In the genomic region with DNA sequence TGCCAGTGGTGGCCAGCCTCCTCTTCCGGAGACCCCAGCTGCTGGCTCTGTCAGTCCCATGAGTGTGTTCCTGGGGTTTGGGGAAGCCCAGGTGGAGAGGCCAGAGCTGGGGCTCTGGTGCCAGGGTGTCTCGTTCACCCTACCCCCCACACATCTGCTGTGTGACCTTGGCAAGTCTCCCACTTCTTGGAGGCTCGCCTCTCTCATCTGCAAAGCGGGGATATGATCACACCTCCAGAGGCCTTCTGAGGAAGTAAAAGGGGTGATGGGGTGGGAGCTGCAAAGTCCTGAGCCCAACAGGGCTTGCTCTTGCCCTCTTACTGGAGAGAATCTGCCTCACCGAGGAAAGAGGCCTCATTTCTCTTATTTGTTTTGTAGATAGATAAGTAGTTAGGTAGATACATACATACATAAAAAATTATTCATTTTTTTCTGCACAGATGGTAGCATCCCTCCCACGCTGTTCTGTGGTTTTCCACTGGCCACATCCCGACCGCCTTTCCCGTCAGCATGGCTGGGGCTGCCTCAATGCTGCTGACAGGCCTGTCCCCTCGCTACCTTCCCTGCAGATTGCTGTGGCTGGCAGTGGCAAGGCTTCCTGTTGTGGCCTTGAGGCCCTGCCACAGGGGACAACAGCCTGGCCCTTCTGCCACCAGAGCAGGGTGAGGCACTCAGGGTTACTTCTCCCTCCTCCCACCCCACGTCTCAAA, we compare ENCODE assay signal across 8 cellular contexts. TPM values are rescaled to one million over a fixed set of nuclear protein-coding genes. Genes with fewer than 3 reads are reported as not detected.
A peak's percentile ranks its signal among the peaks of the same experiment; 100 is the strongest.
DNase-seq lines count a peak whose midpoint lies in the region; ATAC-seq and TF ChIP-seq lines count a peak whose summit lies in the region.

No MANE protein-coding gene starts in this region.

- TF ChIP-seq POLR2A in IMR-90 (IDR thresholded peaks at IDR 0.05; ENCODE audit: low read depth, low read length), result no peak

- no peak overlapping the region for H3K9ac ChIP-seq in IMR-90 (ENCODE audit: low read depth, low read length)

- H3K79me1 ChIP-seq in IMR-90 (ENCODE audit: low read depth in 1 of 2, low read length in 2 of 2), result no peaks in the 10 kb centered on the region

- no peaks in the 10 kb centered on the region for H3K9me3 ChIP-seq in IMR-90 (ENCODE audit: control insufficient read depth, insufficient read depth, low read length)

- H2AK5ac ChIP-seq in IMR-90 (ENCODE audit: low read depth, low read length), result no peak overlapping the region

- H3K56ac ChIP-seq in IMR-90 (ENCODE audit: extremely low read depth, insufficient read depth, low read length), result no peak overlapping the region

- ATAC-seq in IMR-90 (ENCODE audit: low read depth), result no peak
- no peak for ATAC-seq in GM21619 (IDR thresholded peaks at IDR 0.05; ENCODE audit: unreplicated experiment)

- POLR2A ChIA-PET in IMR-90 (lab: Charles Lee; ENCODE audit: unreplicated experiment), result no interaction called here

- intact Hi-C loops in IMR-90 (cut with micrococcal nuclease), result no loop called here
- intact Hi-C loops in cardiac septum (cut with DNase I), result no loop called here

- dilution Hi-C loops in IMR-90 (cut with HindIII; ENCODE audit: low sequenced_read_pairs, unreplicated experiment), result no loop called here

- H4K20me1 ChIP-seq in IMR-90 (ENCODE audit: insufficient read depth, low read length), result no peaks in the 10 kb centered on the region

- no peak overlapping the region for H3K4me3 ChIP-seq in IMR-90 (ENCODE audit: insufficient read depth, low read depth, low read length)

- no peak for TF ChIP-seq CTCF in IMR-90 (conservative IDR thresholded peaks at IDR 0.05; ENCODE audit: low read depth, low read length)

- no peaks in the 10 kb centered on the region; the same call in 1 of the 2 replicates for H3K9me1 ChIP-seq in IMR-90 (ENCODE audit: insufficient read depth, low read length)

- H2AFZ ChIP-seq in IMR-90 (replicated peaks; ENCODE audit: low read length, poor library complexity), result no peak overlapping the region

- no peak overlapping the region for H3K4ac ChIP-seq in IMR-90 (ENCODE audit: low read depth, low read length)

- no peaks in the 10 kb centered on the region for H3K4me1 ChIP-seq in IMR-90 (ENCODE audit: control insufficient read depth, insufficient read depth, low read length)

- H4K8ac ChIP-seq in IMR-90 (ENCODE audit: low read depth in 2 of 2, low read length in 2 of 2), result no peak overlapping the region

- no peaks in the 10 kb centered on the region for H3K36me3 ChIP-seq in IMR-90 (ENCODE audit: control insufficient read depth, insufficient read depth, low read length)

- no peak overlapping the region for H4K91ac ChIP-seq in IMR-90 (ENCODE audit: insufficient read depth, low read depth, low read length)

- peaks cover 59% of the 10 kb centered on the region for H3K27me3 ChIP-seq in IMR-90 (ENCODE audit: control insufficient read depth, insufficient read depth, low read length)

- no peak overlapping the region for H2AK9ac ChIP-seq in IMR-90 (replicated peaks; ENCODE audit: low read depth, low read length, poor library complexity)

- no peak overlapping the region for H4K5ac ChIP-seq in IMR-90 (ENCODE audit: low read depth, low read length)

- H2BK5ac ChIP-seq in IMR-90 (ENCODE audit: low read depth, low read length, poor library complexity, severe bottlenecking), result no peak overlapping the region

- H3K18ac ChIP-seq in IMR-90 (ENCODE audit: low read depth, low read length), result no peak overlapping the region

- TF ChIP-seq RAD21 in IMR-90 (IDR thresholded peaks at IDR 0.05; ENCODE audit: low read length), result no peak

- H3K27ac ChIP-seq in IMR-90 (ENCODE audit: insufficient read depth, low read length), result no peak overlapping the region
- H3K27ac ChIP-seq in angular gyrus (ENCODE audit: low read depth, low read length), result peak overlapping the region; percentile 80

- no peak overlapping the region for H2BK20ac ChIP-seq in IMR-90 (ENCODE audit: low read depth, low read length)

- BruUV-seq in IMR-90 (replicated peaks; lab: Mats Ljungman, UMichigan), result no TSS peak

- DNase-seq in IMR-90 (peak; percentile 32), T-helper 9 cell (peak; percentile 17), retina (no peak), H4 (ENCODE audit: low spot score) (no peak), cardiac septum (ENCODE audit: low spot score) (no peak)
- peak; percentile 11 to 62 (median 28) for DNase-seq in stimulated activated CD4-positive, alpha-beta T cell treated with anti-CD3 and anti-CD28 coated beads, TNF-alpha, amount 100 ng/mL, for 24 hours (ENCODE audit: low read depth in 3 of 3)

- no peak overlapping the region for H3K23ac ChIP-seq in IMR-90 (ENCODE audit: low read depth, low read length)

- H2BK120ac ChIP-seq in IMR-90 (ENCODE audit: low read depth, low read length), result no peak overlapping the region

- no peak overlapping the region for H3K14ac ChIP-seq in IMR-90 (replicated peaks; ENCODE audit: low read depth, low read length)

- in situ Hi-C loops in IMR-90 (cut with MboI; ENCODE audit: low sequenced_read_pairs), result no loop called here

- H3K4me2 ChIP-seq in IMR-90 (ENCODE audit: low read depth, low read length), result no peak overlapping the region

- 98% methylated on average over 5 of the region's 11 CpGs; no CpG with 5 or more reads in 1 of the 2 experiments for WGBS in IMR-90 (ENCODE audit: extremely low coverage in 2 of 2, insufficient read length in 1 of 2), 2 experiments

- H2BK15ac ChIP-seq in IMR-90 (ENCODE audit: low read depth, low read length), result no peak overlapping the region

- CTCF ChIA-PET in IMR-90 (lab: Yijun Ruan, JAX), result no interaction called here

TF ChIP-seq in IMR-90, 13 proteins besides CTCF, POLR2A, EP300 and RAD21:
- TF ChIP-seq, protein P1, sequence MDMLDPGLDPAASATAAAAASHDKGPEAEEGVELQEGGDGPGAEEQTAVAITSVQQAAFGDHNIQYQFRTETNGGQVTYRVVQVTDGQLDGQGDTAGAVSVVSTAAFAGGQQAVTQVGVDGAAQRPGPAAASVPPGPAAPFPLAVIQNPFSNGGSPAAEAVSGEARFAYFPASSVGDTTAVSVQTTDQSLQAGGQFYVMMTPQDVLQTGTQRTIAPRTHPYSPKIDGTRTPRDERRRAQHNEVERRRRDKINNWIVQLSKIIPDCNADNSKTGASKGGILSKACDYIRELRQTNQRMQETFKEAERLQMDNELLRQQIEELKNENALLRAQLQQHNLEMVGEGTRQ (IDR thresholded peaks at IDR 0.05; ENCODE audit: low read depth, low read length), result no peak
- no peak for TF ChIP-seq MAFK (IDR thresholded peaks at IDR 0.05; ENCODE audit: low read depth, low read length)
- no peak for TF ChIP-seq CHD1 (IDR thresholded peaks at IDR 0.05; ENCODE audit: low read depth, low read length)
- TF ChIP-seq, protein P2, sequence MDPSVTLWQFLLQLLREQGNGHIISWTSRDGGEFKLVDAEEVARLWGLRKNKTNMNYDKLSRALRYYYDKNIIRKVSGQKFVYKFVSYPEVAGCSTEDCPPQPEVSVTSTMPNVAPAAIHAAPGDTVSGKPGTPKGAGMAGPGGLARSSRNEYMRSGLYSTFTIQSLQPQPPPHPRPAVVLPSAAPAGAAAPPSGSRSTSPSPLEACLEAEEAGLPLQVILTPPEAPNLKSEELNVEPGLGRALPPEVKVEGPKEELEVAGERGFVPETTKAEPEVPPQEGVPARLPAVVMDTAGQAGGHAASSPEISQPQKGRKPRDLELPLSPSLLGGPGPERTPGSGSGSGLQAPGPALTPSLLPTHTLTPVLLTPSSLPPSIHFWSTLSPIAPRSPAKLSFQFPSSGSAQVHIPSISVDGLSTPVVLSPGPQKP (IDR thresholded peaks at IDR 0.05; ENCODE audit: borderline replicate concordance, low read depth, low read length), result no peak
- no peak for TF ChIP-seq SMC3 (IDR thresholded peaks at IDR 0.05; ENCODE audit: low read depth, low read length)
- TF ChIP-seq RFX5 (IDR thresholded peaks at IDR 0.05; ENCODE audit: low read depth, low read length), result no peak
- no peak for TF ChIP-seq BHLHE40 (IDR thresholded peaks at IDR 0.05; ENCODE audit: low read depth, low read length)
- no peak for TF ChIP-seq MXI1 (IDR thresholded peaks at IDR 0.05; ENCODE audit: borderline replicate concordance, low read depth, low read length)
- TF ChIP-seq NFE2L2 (IDR thresholded peaks at IDR 0.05; ENCODE audit: low read depth, low read length), result no peak
- TF ChIP-seq CEBPB (IDR thresholded peaks at IDR 0.05; ENCODE audit: low read depth, low read length), result no peak
- TF ChIP-seq FOS (IDR thresholded peaks at IDR 0.05; ENCODE audit: low read depth, low read length), result no peak
- no peak for TF ChIP-seq RCOR1 (IDR thresholded peaks at IDR 0.05; ENCODE audit: insufficient replicate concordance, low read length)
- TF ChIP-seq MAZ (IDR thresholded peaks at IDR 0.05; ENCODE audit: borderline replicate concordance, low read depth, low read length), result no peak

RNA-seq across cellular contexts. Expression of a gene that starts 23.9 kb away (rescaled TPM):
- total RNA-seq in IMR-90 (2012; rRNA removed) (under 0.01 TPM in 1 of 2 replicates, not detected in the other), cardiac septum (3.0 TPM)
- 0.01 and 0.02 TPM in 2 replicates for polyA plus RNA-seq in IMR-90 (2012; rRNA removed)
- polyA plus RNA-seq in IMR-90 (2012; cell fraction: cytosol; rRNA removed), result 0.02 and 0.05 TPM in 2 replicates
- 0.23 and 0.24 TPM in 2 replicates for polyA plus RNA-seq in IMR-90 (2012; cell fraction: nucleus; rRNA removed; ENCODE audit: low replicate concordance)
- 0.35 and 1.4 TPM in 2 replicates for total RNA-seq in H4 (2014; rRNA removed; shearing (Covaris generic))

RNA-seq across cellular contexts. Expression of a gene that starts 49.3 kb away (rescaled TPM):
- total RNA-seq in IMR-90 (2012; rRNA removed), result not detected in 2 replicates
- polyA plus RNA-seq in IMR-90 (2012; rRNA removed), result 0.27 and 0.46 TPM in 2 replicates
- 0.19 TPM in 1 of 2 replicates, not detected in the other for polyA plus RNA-seq in IMR-90 (2012; cell fraction: cytosol; rRNA removed)
- polyA plus RNA-seq in IMR-90 (2012; cell fraction: nucleus; rRNA removed; ENCODE audit: low replicate concordance), result 0.71 and 1.6 TPM in 2 replicates
- total RNA-seq in H4 (2014; rRNA removed; shearing (Covaris generic)), result not detected in 2 replicates
- total RNA-seq in cardiac septum, result not detected

Comparison
In these comparisons a context has a peak if more than half of its experiments do, and no peak if none do; other contexts are left out.
1. DNase-seq: peak in IMR-90 (single experiment), T-helper 9 cell (single experiment) and stimulated activated CD4-positive, alpha-beta T cell treated with anti-CD3 and anti-CD28 coated beads, TNF-alpha, amount 100 ng/mL, for 24 hours (3 of 3); none in retina (single experiment), H4 (single experiment) and cardiac septum (single experiment).